9 cellular contexts compared by ENCODE assay signal in genomic region chr2:96225016-96225533, GRCh38. TPM values are rescaled to one million over a fixed set of nuclear protein-coding genes. Genes with fewer than 3 reads are reported as not detected.
DNase-seq lines count a peak whose midpoint lies in the region; ATAC-seq, FAIRE-seq and TF ChIP-seq lines count a peak whose summit lies in the region.
"Had no signal": no experiment of that assay in that cellular context is flagged by ENCODE, and none has a peak within 500 bp of the region (broad histone marks: within the 10 kb centered on the region; RNA-seq: fewer than 3 reads in every experiment).

No MANE protein-coding gene starts in this region.

- FAIRE-seq in D721Med (lab: Jason Lieb, UNC) (no peak), HepG2 (lab: Jason Lieb, UNC) (no peak)

- H3K36me3 ChIP-seq in HepG2 (replicated peaks in 1 of 2; ENCODE audit: control insufficient read depth in 1 of 2, insufficient read depth in 2 of 2, low read length in 2 of 2) = peaks cover 0 to 3% of the 10 kb centered on the region in 2 experiments; a peak in 2 of 5 replicates
- H3K36me3 ChIP-seq in body of pancreas (replicated peaks in 1 of 2; ENCODE audit: insufficient read depth in 1 of 2, low read depth in 2 of 2) = no peaks in the 10 kb centered on the region

- TF ChIP-seq CTCF in D721Med (IDR thresholded peaks at IDR 0.05; ENCODE audit: insufficient read depth, missing control alignments) (no peak), HepG2 (CRISPR knock-in tag; IDR thresholded peaks at IDR 0.05) (no peak), body of pancreas (IDR thresholded peaks at IDR 0.05) (no peak)

- TF ChIP-seq POLR2A in HepG2 (IDR thresholded peaks at IDR 0.05; ENCODE audit: insufficient read depth in 1 of 2, low read depth in 2 of 2, low read length in 2 of 2) (no peak), body of pancreas (IDR thresholded peaks at IDR 0.05) (no peak)

- CTCF ChIA-PET in HepG2 (lab: Yijun Ruan, JAX; ENCODE audit: low intra/inter-chr PET ratio, low total read pairs) = no interaction called here

- H3K4me2 ChIP-seq in HepG2 (ENCODE audit: low read depth, low read length) = no peak overlapping the region

- DNase-seq in KG1 (lab: John Stamatoyannopoulos, UW) (peak; percentile 50), globus pallidus (ENCODE audit: low spot score) (peak; percentile 41), D721Med (ENCODE audit: insufficient read length, low spot score) (no peak), HepG2 (ENCODE audit: low spot score) (no peak), body of pancreas (no peak), UCSD-AML1 (lab: John Stamatoyannopoulos, UW; ENCODE audit: unreplicated experiment) (no peak)
- DNase-seq: IMR-90 had no signal

- H3K9me3 ChIP-seq in HepG2 (ENCODE audit: low read length) (no peaks in the 10 kb centered on the region), body of pancreas (no peaks in the 10 kb centered on the region)

- H3K4me3 ChIP-seq in HepG2 (replicated peaks in 1 of 3; ENCODE audit: insufficient read depth in 1 of 3, low read depth in 2 of 3, low read length in 3 of 3) (no peak overlapping the region), body of pancreas (no peak overlapping the region)

- no peaks in the 10 kb centered on the region for H3K79me2 ChIP-seq in HepG2 (ENCODE audit: insufficient read depth, low read length)

- H3K9ac ChIP-seq in HepG2 (ENCODE audit: insufficient read depth, low read depth, low read length) = no peak overlapping the region

- ATAC-seq in GM18502 (IDR thresholded peaks at IDR 0.05; ENCODE audit: poor library complexity, unreplicated experiment) = peak; percentile 83
- ATAC-seq in GM21576 (IDR thresholded peaks at IDR 0.05; ENCODE audit: unreplicated experiment) = peak; percentile 80
- ATAC-seq in HepG2 = no peak
- ATAC-seq in body of pancreas = no peak

- no peak for TF ChIP-seq RAD21 in HepG2 (CRISPR knock-in tag; IDR thresholded peaks at IDR 0.05)

- intact Hi-C loops in HepG2 (cut with micrococcal nuclease; ENCODE audit: unreplicated experiment) = no loop called here
- intact Hi-C loops in body of pancreas (cut with DNase I) = no loop called here

- H4K20me1 ChIP-seq in HepG2 (ENCODE audit: insufficient read depth, low read length) = no peaks in the 10 kb centered on the region

- H3K4me1 ChIP-seq in HepG2 (ENCODE audit: insufficient read depth, low read length) (0 out of 2 replicates have a peak, but pooled peaks cover 9% of the 10 kb centered on the region), body of pancreas (peaks cover 3% of the 10 kb centered on the region)

- BruUV-seq in HepG2 (replicated peaks; lab: Mats Ljungman, UMichigan) = no TSS peak

- 90% methylated on average over 3 of the region's 3 CpGs for WGBS in HepG2 (ENCODE audit: low lambda C conversion rate)
- WGBS in body of pancreas, 2 donors = 58 to 69% methylated on average over 3 of the region's 3 CpGs

- H2AFZ ChIP-seq in HepG2 (ENCODE audit: low read length) = no peak overlapping the region

- POLR2A ChIA-PET in HepG2 (lab: Yijun Ruan, JAX) = interaction anchor here (4.3 kb wide), 1 partner anchor 16 kb away, joined by 13 read pairs; the partner anchor contains the start of gene STARD7

- H3K27me3 ChIP-seq in HepG2 (ENCODE audit: control insufficient read depth in 1 of 2, insufficient read depth in 2 of 2, low read length in 2 of 2) (no peaks in the 10 kb centered on the region), body of pancreas (no peaks in the 10 kb centered on the region)

- no peak overlapping the region for H3K27ac ChIP-seq in HepG2 (ENCODE audit: extremely low read length, insufficient read depth, low read length)
- H3K27ac ChIP-seq in body of pancreas = no peak overlapping the region

- TF ChIP-seq EP300 in HepG2 (IDR thresholded peaks at IDR 0.05; ENCODE audit: low read depth in 2 of 2, low read length in 2 of 2) = no peak
- TF ChIP-seq EP300 in HepG2 (CRISPR knock-in tag; IDR thresholded peaks at IDR 0.05; ENCODE audit: borderline replicate concordance) = no peak

- in situ Hi-C loops in HepG2 (cut with HindIII; ENCODE audit: extremely low pct_ligation_motif_present, low pct_unique_long_range_greater_than_20kb) = no loop called here

TF ChIP-seq in HepG2, 621 proteins besides CTCF, POLR2A, EP300 and RAD21 (continues in another document):
- no peak for TF ChIP-seq IRX3 (CRISPR knock-in tag; IDR thresholded peaks at IDR 0.05; ENCODE audit: borderline replicate concordance, low read depth)
- TF ChIP-seq ZNF83 (CRISPR knock-in tag; IDR thresholded peaks at IDR 0.05; ENCODE audit: borderline replicate concordance) = no peak

RNA-seq across cellular contexts. Expression of gene STARD7, which starts 16.4 kb away (rescaled TPM):
- total RNA-seq in HepG2 (2016; rRNA removed; fragmentation: Illumina TruSeq; extraction: Trizol) (300 and 332 TPM in 2 replicates), body of pancreas (10 to 100 TPM; 68.5 to 91.3 TPM)
- 45.1 and 56.7 TPM in 2 replicates for total RNA-seq in HepG2 (2016; cell fraction: cytosol; rRNA removed; fragmentation: Illumina TruSeq; extraction: Trizol; ENCODE audit: low read depth)
- total RNA-seq in HepG2 (2016; cell fraction: insoluble cytoplasmic fraction; rRNA removed; fragmentation: Illumina TruSeq; extraction: Trizol) = 302 and 329 TPM in 2 replicates
- 220 and 258 TPM in 2 replicates for total RNA-seq in HepG2 (2016; cell fraction: membrane; rRNA removed; fragmentation: Illumina TruSeq; extraction: Trizol)
- total RNA-seq in HepG2 (2016; cell fraction: nucleus; rRNA removed; fragmentation: Illumina TruSeq; extraction: Trizol) = 168 and 191 TPM in 2 replicates
- 67.2 and 88.2 TPM in 2 replicates for polyA plus RNA-seq in HepG2 (2011; rRNA removed)
- 44.2 and 66.6 TPM in 2 replicates for polyA plus RNA-seq in HepG2 (2011; cell fraction: cytosol; rRNA removed)
- 90.2 and 107 TPM in 2 replicates for polyA plus RNA-seq in HepG2 (2011; cell fraction: nucleus; rRNA removed)
- 93.8 and 117 TPM in 2 replicates for polyA plus RNA-seq in HepG2 (2012)
- polyA plus RNA-seq in HepG2 (2016; cell fraction: cytosol; fragmentation: Illumina TruSeq; extraction: Trizol; ENCODE audit: low read depth) = 26.0 and 34.9 TPM in 2 replicates
- polyA plus RNA-seq in HepG2 (2016; cell fraction: insoluble cytoplasmic fraction; fragmentation: Illumina TruSeq; extraction: Trizol; ENCODE audit: low read depth) = 237 and 245 TPM in 2 replicates
- 111 and 128 TPM in 2 replicates for polyA plus RNA-seq in HepG2 (2016; cell fraction: membrane; fragmentation: Illumina TruSeq; extraction: Trizol; ENCODE audit: low read depth)
- polyA plus RNA-seq in HepG2 (2016; cell fraction: nucleus; fragmentation: Illumina TruSeq; extraction: Trizol; ENCODE audit: insufficient read depth, low read depth) = 205 and 220 TPM in 2 replicates
- 78.3 and 92.3 TPM in 2 replicates for polyA minus RNA-seq in HepG2 (2011; rRNA and poly(A)+ RNA removed; ENCODE audit: low replicate concordance)
- polyA minus RNA-seq in HepG2 (2011; cell fraction: cytosol; rRNA and poly(A)+ RNA removed) = 89.8 and 100 TPM in 2 replicates
- 137 and 187 TPM in 2 replicates for polyA minus RNA-seq in HepG2 (2011; cell fraction: nucleus; rRNA and poly(A)+ RNA removed)

RNA-seq across cellular contexts. Expression of gene TMEM127, which starts 40.7 kb away (rescaled TPM):
- 15.7 and 21.5 TPM in 2 replicates for total RNA-seq in HepG2 (2016; rRNA removed; fragmentation: Illumina TruSeq; extraction: Trizol)
- 1.6 and 1.7 TPM in 2 replicates for total RNA-seq in HepG2 (2016; cell fraction: cytosol; rRNA removed; fragmentation: Illumina TruSeq; extraction: Trizol; ENCODE audit: low read depth)
- 13.2 and 21.0 TPM in 2 replicates for total RNA-seq in HepG2 (2016; cell fraction: insoluble cytoplasmic fraction; rRNA removed; fragmentation: Illumina TruSeq; extraction: Trizol)
- 7.2 and 9.0 TPM in 2 replicates for total RNA-seq in HepG2 (2016; cell fraction: membrane; rRNA removed; fragmentation: Illumina TruSeq; extraction: Trizol)
- total RNA-seq in HepG2 (2016; cell fraction: nucleus; rRNA removed; fragmentation: Illumina TruSeq; extraction: Trizol) = 18.7 and 20.0 TPM in 2 replicates
- 33.9 and 45.2 TPM in 2 replicates for polyA plus RNA-seq in HepG2 (2011; rRNA removed)
- 24.6 and 25.3 TPM in 2 replicates for polyA plus RNA-seq in HepG2 (2011; cell fraction: cytosol; rRNA removed)
- 23.8 and 26.6 TPM in 2 replicates for polyA plus RNA-seq in HepG2 (2011; cell fraction: nucleus; rRNA removed)
- polyA plus RNA-seq in HepG2 (2012) = 18.5 and 22.4 TPM in 2 replicates
- polyA plus RNA-seq in HepG2 (2016; cell fraction: cytosol; fragmentation: Illumina TruSeq; extraction: Trizol; ENCODE audit: low read depth) = 1.5 and 1.9 TPM in 2 replicates
- polyA plus RNA-seq in HepG2 (2016; cell fraction: insoluble cytoplasmic fraction; fragmentation: Illumina TruSeq; extraction: Trizol; ENCODE audit: low read depth) = 13.9 and 16.7 TPM in 2 replicates
- 5.0 and 5.8 TPM in 2 replicates for polyA plus RNA-seq in HepG2 (2016; cell fraction: membrane; fragmentation: Illumina TruSeq; extraction: Trizol; ENCODE audit: low read depth)
- polyA plus RNA-seq in HepG2 (2016; cell fraction: nucleus; fragmentation: Illumina TruSeq; extraction: Trizol; ENCODE audit: insufficient read depth, low read depth) = 26.4 and 31.8 TPM in 2 replicates
- polyA minus RNA-seq in HepG2 (2011; rRNA and poly(A)+ RNA removed; ENCODE audit: low replicate concordance) = 75.3 and 118 TPM in 2 replicates
- 16.4 and 21.8 TPM in 2 replicates for polyA minus RNA-seq in HepG2 (2011; cell fraction: cytosol; rRNA and poly(A)+ RNA removed)
- 26.3 and 29.3 TPM in 2 replicates for polyA minus RNA-seq in HepG2 (2011; cell fraction: nucleus; rRNA and poly(A)+ RNA removed)
- 10 to 100 TPM; 22.1 to 33.5 TPM for total RNA-seq in body of pancreas

RNA-seq across cellular contexts. Expression of gene CIAO1, which starts 41.0 kb away (rescaled TPM):
- total RNA-seq in HepG2 (2016; rRNA removed; fragmentation: Illumina TruSeq; extraction: Trizol) (99.3 and 118 TPM in 2 replicates), body of pancreas (10 to 100 TPM; 58.1 to 92.0 TPM)
- 14.9 and 15.6 TPM in 2 replicates for total RNA-seq in HepG2 (2016; cell fraction: cytosol; rRNA removed; fragmentation: Illumina TruSeq; extraction: Trizol; ENCODE audit: low read depth)
- total RNA-seq in HepG2 (2016; cell fraction: insoluble cytoplasmic fraction; rRNA removed; fragmentation: Illumina TruSeq; extraction: Trizol) = 102 and 121 TPM in 2 replicates
- 38.1 and 39.7 TPM in 2 replicates for total RNA-seq in HepG2 (2016; cell fraction: membrane; rRNA removed; fragmentation: Illumina TruSeq; extraction: Trizol)
- 61.9 and 65.1 TPM in 2 replicates for total RNA-seq in HepG2 (2016; cell fraction: nucleus; rRNA removed; fragmentation: Illumina TruSeq; extraction: Trizol)
- polyA plus RNA-seq in HepG2 (2011; rRNA removed) = 109 and 120 TPM in 2 replicates
- 120 and 159 TPM in 2 replicates for polyA plus RNA-seq in HepG2 (2011; cell fraction: cytosol; rRNA removed)
- polyA plus RNA-seq in HepG2 (2011; cell fraction: nucleus; rRNA removed) = 110 and 111 TPM in 2 replicates
- polyA plus RNA-seq in HepG2 (2012) = 69.5 and 70.0 TPM in 2 replicates
- polyA plus RNA-seq in HepG2 (2016; cell fraction: cytosol; fragmentation: Illumina TruSeq; extraction: Trizol; ENCODE audit: low read depth) = 16.2 and 16.4 TPM in 2 replicates
- 117 and 126 TPM in 2 replicates for polyA plus RNA-seq in HepG2 (2016; cell fraction: insoluble cytoplasmic fraction; fragmentation: Illumina TruSeq; extraction: Trizol; ENCODE audit: low read depth)
- polyA plus RNA-seq in HepG2 (2016; cell fraction: membrane; fragmentation: Illumina TruSeq; extraction: Trizol; ENCODE audit: low read depth) = 29.3 and 29.6 TPM in 2 replicates
- 148 and 152 TPM in 2 replicates for polyA plus RNA-seq in HepG2 (2016; cell fraction: nucleus; fragmentation: Illumina TruSeq; extraction: Trizol; ENCODE audit: insufficient read depth, low read depth)
- polyA minus RNA-seq in HepG2 (2011; rRNA and poly(A)+ RNA removed; ENCODE audit: low replicate concordance) = 225 and 243 TPM in 2 replicates
- polyA minus RNA-seq in HepG2 (2011; cell fraction: cytosol; rRNA and poly(A)+ RNA removed) = 65.5 and 66.8 TPM in 2 replicates
- 49.4 and 55.6 TPM in 2 replicates for polyA minus RNA-seq in HepG2 (2011; cell fraction: nucleus; rRNA and poly(A)+ RNA removed)

Comparison
In these comparisons a context has a peak if more than half of its experiments do, and no peak if none do; other contexts are left out.
1. ATAC-seq: peak in GM18502 (single experiment) and GM21576 (single experiment); none in HepG2 (single experiment) and body of pancreas (single experiment).
2. DNase-seq: peak in KG1 (single experiment) and globus pallidus (single experiment); none in D721Med (single experiment), HepG2 (single experiment), body of pancreas (0 of 4) and UCSD-AML1 (single experiment).